In genomic region chr10:27504007-27504890, GRCh38 we compare ENCODE assay signal across 1 cellular context.
TF ChIP-seq lines count a peak whose summit lies in the region.

Gene RAB18, plus strand, starts transcription at chr10:27504304. Its CDS starts 66 bp downstream, at chr10:27504370.

TF ChIP-seq in SK-N-SH, 30 proteins besides CTCF, POLR2A, EP300 and RAD21 (continued from another document):
- no peak for TF ChIP-seq IRF3 (IDR thresholded peaks at IDR 0.05; ENCODE audit: low read depth, low read length)
- TF ChIP-seq JUND (IDR thresholded peaks at IDR 0.05), result no peak
- peak; percentile 93 for TF ChIP-seq POLR2AphosphoS5 (IDR thresholded peaks at IDR 0.05; ENCODE audit: low read depth, low read length)
- TF ChIP-seq SIN3A (IDR thresholded peaks at IDR 0.05; ENCODE audit: borderline replicate concordance, low read depth, low read length), result peak; percentile 47; the same call in 1 of the 2 replicates
- 0 out of 2 replicates have a peak, but pooled peaks have one; percentile 38 for TF ChIP-seq YY1 (IDR thresholded peaks at IDR 0.05; ENCODE audit: low read depth)
- no peak for TF ChIP-seq MEF2A (IDR thresholded peaks at IDR 0.05; ENCODE audit: borderline replicate concordance, low read depth)
- peak; percentile 99 for TF ChIP-seq NRF1 (IDR thresholded peaks at IDR 0.05; ENCODE audit: low read depth, low read length)
- TF ChIP-seq RCOR1 (IDR thresholded peaks at IDR 0.05; ENCODE audit: low read length), result peak; percentile 68; the same call in 1 of the 2 replicates
- peak; percentile 63 for TF ChIP-seq CHD2 (IDR thresholded peaks at IDR 0.05; ENCODE audit: low read length, partially characterized antibody)
- 0 out of 2 replicates have a peak, but pooled peaks have one; percentile 5 for TF ChIP-seq SMC3 (IDR thresholded peaks at IDR 0.05; ENCODE audit: low read depth, low read length)
